10 cellular contexts compared by ENCODE assay signal in genomic region chr10:12719365-12719764, GRCh38.
DNase-seq lines count a peak whose midpoint lies in the region; FAIRE-seq and TF ChIP-seq lines count a peak whose summit lies in the region.
"Had no signal": no experiment of that assay in that cellular context is flagged by ENCODE, and none has a peak within 500 bp of the region (broad histone marks: within the 10 kb centered on the region; RNA-seq: fewer than 3 reads in every experiment).

No MANE protein-coding gene starts in this region.

- H4K8ac ChIP-seq in mesenchymal stem cell (ENCODE audit: low read length): no peak overlapping the region

- no peak overlapping the region for H3K23ac ChIP-seq in mesenchymal stem cell (ENCODE audit: low read length in 2 of 2)

- H3K4ac ChIP-seq in mesenchymal stem cell (ENCODE audit: low read depth in 1 of 2, low read length in 2 of 2): no peak overlapping the region

- no peaks in the 10 kb centered on the region for H4K20me1 ChIP-seq in PC-9 (ENCODE audit: insufficient read depth)

- no peaks in the 10 kb centered on the region for H3K27me3 ChIP-seq in PC-9 (ENCODE audit: insufficient read depth, low read depth)
- no peaks in the 10 kb centered on the region for H3K27me3 ChIP-seq in small intestine (ENCODE audit: control insufficient read depth in 2 of 2, insufficient read depth in 2 of 2, low read length in 2 of 2)
- no peaks in the 10 kb centered on the region for H3K27me3 ChIP-seq in mesenchymal stem cell (ENCODE audit: control insufficient read depth in 1 of 2, insufficient read depth in 1 of 2, low read length in 2 of 2)

- 45 to 75% (median 66%) methylated on average over 2 of the region's 2 CpGs for WGBS in small intestine, 3 donors
- no CpG with 5 or more reads among the region's 2 CpGs for WGBS in mesenchymal stem cell

- FAIRE-seq in small intestine (lab: Jason Lieb, UNC) (no peak), H54 (lab: Jason Lieb, UNC) (no peak)

- intact Hi-C loops in PC-9 (cut with micrococcal nuclease; ENCODE audit: unreplicated experiment): no loop called here

- no peak for TF ChIP-seq CTCF in HEK293 (tag by site-specific recombination; IDR thresholded peaks at IDR 0.05)
- TF ChIP-seq CTCF in PC-9 (conservative IDR thresholded peaks at IDR 0.05): no peak
- TF ChIP-seq CTCF in fibroblast of the aortic adventitia (IDR thresholded peaks at IDR 0.05; ENCODE audit: insufficient read depth, low read length): no peak

- no peak overlapping the region for H3K9ac ChIP-seq in mesenchymal stem cell (ENCODE audit: low read length)

- no peak overlapping the region for H4K91ac ChIP-seq in mesenchymal stem cell (ENCODE audit: low read length)

- no peak overlapping the region for H2AFZ ChIP-seq in PC-9
- H2AFZ ChIP-seq in mesenchymal stem cell (ENCODE audit: low read depth, low read length): no peak overlapping the region

- H3K9me2 ChIP-seq in PC-9 (ENCODE audit: insufficient read depth): no peaks in the 10 kb centered on the region

- H3K4me2 ChIP-seq in PC-9 (peak overlapping the region; percentile 48), mesenchymal stem cell (ENCODE audit: low read length, poor library complexity, severe bottlenecking) (no peak overlapping the region)

- no peak overlapping the region for H3K4me3 ChIP-seq in HEK293 (ENCODE audit: low read depth, low read length)
- no peak overlapping the region for H3K4me3 ChIP-seq in PC-9
- no peak overlapping the region for H3K4me3 ChIP-seq in fibroblast of the aortic adventitia (ENCODE audit: low read depth, low read length)
- no peak overlapping the region for H3K4me3 ChIP-seq in small intestine (ENCODE audit: low read depth in 1 of 2, low read length in 2 of 2)
- no peak overlapping the region for H3K4me3 ChIP-seq in mesenchymal stem cell (ENCODE audit: insufficient read depth in 1 of 2, low read depth in 1 of 2, low read length in 2 of 2)

- no peaks in the 10 kb centered on the region for H3K9me3 ChIP-seq in HEK293 (ENCODE audit: control insufficient read depth, insufficient read depth, low read depth, low read length)
- H3K9me3 ChIP-seq in PC-9 (ENCODE audit: insufficient read depth, low read depth): no peaks in the 10 kb centered on the region
- H3K9me3 ChIP-seq in small intestine (ENCODE audit: control insufficient read depth, low read depth): no peaks in the 10 kb centered on the region
- no peaks in the 10 kb centered on the region for H3K9me3 ChIP-seq in mesenchymal stem cell (ENCODE audit: control insufficient read depth, low read length)

- BruUV-seq in PC-9 (replicated peaks; lab: Mats Ljungman, UMichigan): no TSS peak

- H2BK15ac ChIP-seq in mesenchymal stem cell (ENCODE audit: low read depth, poor library complexity, severe bottlenecking): no peak overlapping the region

- no peak overlapping the region for H3K18ac ChIP-seq in mesenchymal stem cell (ENCODE audit: low read depth in 1 of 2, low read length in 2 of 2)

- H2AK5ac ChIP-seq in mesenchymal stem cell (ENCODE audit: low read length, severe bottlenecking): no peak overlapping the region

- no peak for TF ChIP-seq POLR2A in H54 (IDR thresholded peaks at IDR 0.05; ENCODE audit: low read depth, low read length)

- CTCF ChIA-PET in HEK293 (lab: Yijun Ruan, JAX) (interaction anchor here (1.7 to 2.5 kb wide), 3 partner anchors 9 to 183 kb away, joined by 6 to 11 read pairs (median 8); no protein-coding TSS in a partner anchor), PC-9 (lab: Charles Lee) (no interaction called here)

- H3K4me1 ChIP-seq in HEK293 (ENCODE audit: control insufficient read depth, insufficient read depth, low read length): peaks cover 16% of the 10 kb centered on the region
- H3K4me1 ChIP-seq in PC-9 (replicated peaks; ENCODE audit: insufficient read depth): peaks cover 35% of the 10 kb centered on the region
- peaks cover 5% of the 10 kb centered on the region in 2 donors for H3K4me1 ChIP-seq in small intestine (ENCODE audit: control insufficient read depth in 2 of 2, insufficient read depth in 1 of 2, low read depth in 1 of 2, low read length in 1 of 2)
- H3K4me1 ChIP-seq in mesenchymal stem cell (ENCODE audit: control insufficient read depth, insufficient read depth, low read depth, low read length): peaks cover 4% of the 10 kb centered on the region

- no peak overlapping the region for H2BK120ac ChIP-seq in mesenchymal stem cell (ENCODE audit: low read depth, low read length)

- peaks cover 34% of the 10 kb centered on the region for H3K79me1 ChIP-seq in mesenchymal stem cell (replicated peaks; ENCODE audit: low read length, poor library complexity, severe bottlenecking)

- H3F3A ChIP-seq in PC-9 (ENCODE audit: insufficient read depth, low read depth): peaks cover 33% of the 10 kb centered on the region

- POLR2A ChIA-PET in HEK293 (lab: Yijun Ruan, JAX): no interaction called here
- POLR2A ChIA-PET in PC-9 (lab: Charles Lee; ENCODE audit: unreplicated experiment): no interaction called here

- H3K79me2 ChIP-seq in PC-9 (ENCODE audit: low read depth): no peaks in the 10 kb centered on the region

- H3K36me3 ChIP-seq in HEK293 (ENCODE audit: control insufficient read depth in 2 of 2, insufficient read depth in 1 of 2, low read length in 2 of 2) (no peaks in the 10 kb centered on the region), PC-9 (ENCODE audit: low read depth) (no peaks in the 10 kb centered on the region), small intestine (ENCODE audit: control insufficient read depth in 2 of 2, insufficient read depth in 2 of 2, low read length in 2 of 2) (no peaks in the 10 kb centered on the region), mesenchymal stem cell (ENCODE audit: control insufficient read depth in 1 of 2, insufficient read depth in 2 of 2, low read depth in 1 of 2, low read length in 2 of 2) (no peaks in the 10 kb centered on the region)

- peak; percentile 44 to 49 for DNase-seq in PC-9
- DNase-seq in fibroblast of the aortic adventitia (ENCODE audit: low read depth): peak; percentile 81
- DNase-seq in small intestine: peak; percentile 25
- no peak for DNase-seq in cerebellum (ENCODE audit: low spot score)
- DNase-seq in mesenchymal stem cell: no peak
- no peak for DNase-seq in H54 (ENCODE audit: insufficient read length, low spot score)
- DNase-seq: DMS153; NCI-H510A treated with DMSO at 0.1 percent for 48 hours; stimulated activated CD4-positive, alpha-beta T cell treated with anti-CD3 and anti-CD28 coated beads, Interleukin-2, amount 100 ng/mL, for 48 hours had no signal

- no peak overlapping the region for H2BK12ac ChIP-seq in mesenchymal stem cell (ENCODE audit: low read length in 2 of 2)

- H3K27ac ChIP-seq in HEK293 (ENCODE audit: extremely low read depth, low read depth, low read length): no peak overlapping the region; the same call in 1 of the 2 replicates
- H3K27ac ChIP-seq in PC-9: peak overlapping the region; percentile 66
- H3K27ac ChIP-seq in small intestine (ENCODE audit: low read depth in 1 of 2, low read length in 1 of 2): peak overlapping the region in 1 of 2 donors; percentile 14
- no peak overlapping the region for H3K27ac ChIP-seq in mesenchymal stem cell (ENCODE audit: low read length, poor library complexity, severe bottlenecking)

- no peak overlapping the region for H2BK5ac ChIP-seq in mesenchymal stem cell (ENCODE audit: low read depth, low read length, poor library complexity, severe bottlenecking)

- no peak overlapping the region for H3K14ac ChIP-seq in mesenchymal stem cell (ENCODE audit: low read length in 2 of 2)

TF ChIP-seq in HEK293, 187 proteins besides CTCF, POLR2A, EP300 and RAD21:
- TF ChIP-seq ZIC2 (tag by site-specific recombination; IDR thresholded peaks at IDR 0.05) (no peak), ZFHX2 (tag by site-specific recombination; conservative IDR thresholded peaks at IDR 0.05) (peak; percentile 46; the same call in 1 of the 2 replicates), PRDM10 (tag by site-specific recombination; IDR thresholded peaks at IDR 0.05) (0 out of 2 replicates have a peak, but pooled peaks have one; percentile 14)

Comparison
In these comparisons a context has a peak if more than half of its experiments do, and no peak if none do; other contexts are left out.
1. DNase-seq: peak in PC-9 (2 of 2), fibroblast of the aortic adventitia (single experiment) and small intestine (single experiment); none in cerebellum (single experiment), mesenchymal stem cell (single experiment) and H54 (single experiment).